Comparison of ENCODE assay signal across 9 cellular contexts in the genomic region with DNA sequence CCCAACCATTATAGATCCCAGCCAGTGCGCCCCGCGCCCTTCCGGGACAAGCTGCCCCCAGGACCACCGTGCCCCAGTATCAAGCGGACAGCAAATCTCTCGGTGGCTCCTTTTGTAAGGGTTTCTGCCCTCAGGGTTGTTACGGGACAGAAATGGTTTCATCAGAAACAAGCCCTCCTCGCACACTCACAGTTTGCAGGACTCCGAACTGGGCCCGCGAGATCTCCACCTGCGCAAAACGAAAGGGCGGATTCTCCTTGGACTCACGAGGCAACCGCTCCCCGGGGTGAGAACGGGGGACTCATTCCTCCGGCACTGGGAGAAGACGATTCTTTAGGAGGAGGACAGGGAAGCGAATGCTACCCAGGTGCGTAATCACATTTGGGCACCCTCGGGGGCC. TPM values are rescaled to one million over a fixed set of nuclear protein-coding genes. Genes with fewer than 3 reads are reported as not detected.
DNase-seq lines count a peak whose midpoint lies in the region; FAIRE-seq and TF ChIP-seq lines count a peak whose summit lies in the region.
"Had no signal": no experiment of that assay in that cellular context is flagged by ENCODE, and none has a peak within 500 bp of the region (broad histone marks: within the 10 kb centered on the region; RNA-seq: fewer than 3 reads in every experiment).

No MANE protein-coding gene starts in this region.

- H3K79me2 ChIP-seq in astrocyte (ENCODE audit: insufficient read depth, low read length): peaks cover 87% of the 10 kb centered on the region

- peaks cover 17% of the 10 kb centered on the region for H3K27me3 Mint-ChIP-seq in T-helper 2 cell treated with Interferon-gamma antibody and Interleukin-4, amounts not matched to agents 5 μg/mL and 100 μg/mL, for 36 hours (ENCODE audit: low read depth)
- no peaks in the 10 kb centered on the region for H3K27me3 Mint-ChIP-seq in astrocyte (ENCODE audit: low read depth, unreplicated experiment)

- H2AFZ ChIP-seq in astrocyte (ENCODE audit: low read depth, low read length): peak overlapping the region; percentile 11

- H3K9me3 Mint-ChIP-seq in T-helper 2 cell treated with Interferon-gamma antibody and Interleukin-4, amounts not matched to agents 5 μg/mL and 100 μg/mL, for 36 hours: no peaks in the 10 kb centered on the region
- H3K9me3 Mint-ChIP-seq in astrocyte (ENCODE audit: unreplicated experiment): no peaks in the 10 kb centered on the region

- no peaks in the 10 kb centered on the region for H3K27me3 ChIP-seq in astrocyte (ENCODE audit: insufficient read depth, low read length)
- no peaks in the 10 kb centered on the region for H3K27me3 ChIP-seq in kidney epithelial cell (ENCODE audit: control insufficient read depth, insufficient read depth, low read length)
- H3K27me3 ChIP-seq in testis: no peaks in the 10 kb centered on the region

- WGBS in testis, 2 donors: 27 to 40% methylated on average over 11 to 24 of the region's 24 CpGs

- peak overlapping the region; percentile 85 for H3K9ac ChIP-seq in astrocyte (ENCODE audit: low read length)

- peak overlapping the region; percentile 83 for H3K4me2 ChIP-seq in astrocyte (ENCODE audit: low read length)

- H3K27ac Mint-ChIP-seq in T-helper 2 cell treated with Interferon-gamma antibody and Interleukin-4, amounts not matched to agents 5 μg/mL and 100 μg/mL, for 36 hours: no peak overlapping the region
- peak overlapping the region; percentile 80 for H3K27ac Mint-ChIP-seq in astrocyte (ENCODE audit: unreplicated experiment)

- H3K36me3 ChIP-seq in astrocyte (ENCODE audit: insufficient read depth, low read length) (peaks cover 14% of the 10 kb centered on the region), kidney epithelial cell (ENCODE audit: control insufficient read depth, insufficient read depth, low read length) (no peaks in the 10 kb centered on the region), testis (ENCODE audit: low read depth, missing control alignments) (no peaks in the 10 kb centered on the region)

- intact Hi-C loops in testis (cut with DNase I; ENCODE audit: low total_unique reads): no loop called here

- no peak for DNase-seq in T-helper 2 cell treated with Interferon-gamma antibody and Interleukin-4, amounts not matched to agents 5 μg/mL and 100 μg/mL, for 36 hours (ENCODE audit: low spot score)
- DNase-seq in T-helper 2 cell (no peak), astrocyte (ENCODE audit: low read depth) (no peak), kidney epithelial cell (ENCODE audit: low read depth) (no peak), testis (no peak), NCI-H146 treated with DMSO at 0.1 percent for 48 hours (lab: John Stamatoyannopoulos, UW; ENCODE audit: unreplicated experiment) (no peak), HK-2 (ENCODE audit: unreplicated experiment) (no peak), germinal center (ENCODE audit: low spot score) (no peak)
- DNase-seq: stimulated activated CD4-positive, alpha-beta T cell treated with anti-CD3 and anti-CD28 coated beads, Interleukin-15, amount 100 ng/mL, for 24 hours had no signal

- H3K27ac ChIP-seq in astrocyte (ENCODE audit: low read depth, low read length) (no peak overlapping the region), testis (no peak overlapping the region)

- TF ChIP-seq CTCF in astrocyte (IDR thresholded peaks at IDR 0.05; ENCODE audit: insufficient read depth, low read depth, low read length) (no peak), kidney epithelial cell (IDR thresholded peaks at IDR 0.05; ENCODE audit: insufficient read depth, low read length, poor library complexity, severe bottlenecking) (no peak), testis (IDR thresholded peaks at IDR 0.05) (no peak)

- peaks cover 54% of the 10 kb centered on the region for H4K20me1 ChIP-seq in astrocyte (ENCODE audit: insufficient read depth, low read length)

- H3K36me3 Mint-ChIP-seq in T-helper 2 cell treated with Interferon-gamma antibody and Interleukin-4, amounts not matched to agents 5 μg/mL and 100 μg/mL, for 36 hours (ENCODE audit: low read depth): peaks cover 5% of the 10 kb centered on the region
- H3K36me3 Mint-ChIP-seq in astrocyte (ENCODE audit: low read depth, unreplicated experiment): peaks cover 18% of the 10 kb centered on the region

- H3K4me1 ChIP-seq in astrocyte (ENCODE audit: insufficient read depth, low read length) (peaks cover 37% of the 10 kb centered on the region), testis (peaks cover 9% of the 10 kb centered on the region)

- no peak for FAIRE-seq in astrocyte (lab: Jason Lieb, UNC)

- H3K4me3 ChIP-seq in astrocyte (ENCODE audit: insufficient read depth, low read depth, low read length) (peak overlapping the region; percentile 72), kidney epithelial cell (ENCODE audit: low read depth, low read length) (peak overlapping the region; percentile 74), testis (peak overlapping the region; percentile 62 to 81)

- H3K4me1 Mint-ChIP-seq in T-helper 2 cell treated with Interferon-gamma antibody and Interleukin-4, amounts not matched to agents 5 μg/mL and 100 μg/mL, for 36 hours (ENCODE audit: low read depth): peaks cover 21% of the 10 kb centered on the region
- H3K4me1 Mint-ChIP-seq in astrocyte (ENCODE audit: low read depth, unreplicated experiment): peaks cover 19% of the 10 kb centered on the region

- TF ChIP-seq POLR2A in testis (IDR thresholded peaks at IDR 0.05): no peak

- no peaks in the 10 kb centered on the region for H3K9me3 ChIP-seq in astrocyte (ENCODE audit: insufficient read depth, low read depth, low read length)
- H3K9me3 ChIP-seq in testis: no peaks in the 10 kb centered on the region

- H3K4me3 Mint-ChIP-seq in T-helper 2 cell treated with Interferon-gamma antibody and Interleukin-4, amounts not matched to agents 5 μg/mL and 100 μg/mL, for 36 hours: peak overlapping the region; percentile 75
- H3K4me3 Mint-ChIP-seq in astrocyte (ENCODE audit: unreplicated experiment): peak overlapping the region; percentile 83

RNA-seq across cellular contexts. Expression of a gene that starts 51.1 kb away (rescaled TPM):
- total RNA-seq in astrocyte (13.9 and 18.9 TPM in 2 replicates), kidney epithelial cell (24.4 and 26.3 TPM in 2 replicates), testis (10 to 100 TPM; 55.0 to 67.8 TPM)
- polyA plus RNA-seq in testis (ENCODE audit: insufficient read depth, low read depth, low replicate concordance): 23.8 TPM

RNA-seq across cellular contexts. Expression of a gene that starts 54.5 kb away (rescaled TPM):
- total RNA-seq in astrocyte (5.4 and 8.2 TPM in 2 replicates), kidney epithelial cell (6.4 and 9.4 TPM in 2 replicates), testis (10 to 100 TPM in 1 of 2 donors, 1 to 10 TPM in 1; 8.8 to 11.7 TPM)
- polyA plus RNA-seq in testis (ENCODE audit: insufficient read depth, low read depth, low replicate concordance): 4.1 TPM
